In the genomic region with DNA sequence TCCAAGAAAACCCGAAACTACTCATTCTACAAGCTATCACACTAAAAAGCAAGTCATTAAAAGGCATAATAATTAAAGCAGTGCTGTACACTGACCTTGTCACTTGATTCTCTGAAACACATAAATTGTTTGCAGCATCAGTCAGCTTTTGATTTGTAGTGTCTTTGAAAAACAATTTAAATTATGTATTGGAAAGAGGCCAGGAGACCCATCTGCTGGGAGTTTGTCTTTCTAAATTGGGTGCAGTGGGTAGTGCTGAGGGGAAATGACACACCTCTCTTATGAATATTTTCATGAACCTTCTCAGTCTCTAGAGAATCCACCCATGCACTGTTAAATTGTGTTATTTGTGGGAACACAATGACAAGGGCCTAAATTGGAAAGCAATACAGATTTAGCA, we compare ENCODE assay signal across 26 cellular contexts.
DNase-seq lines count a peak whose midpoint lies in the region; ATAC-seq and TF ChIP-seq lines count a peak whose summit lies in the region.
"Had no signal": no experiment of that assay in that cellular context is flagged by ENCODE, and none has a peak within 500 bp of the region (broad histone marks: within the 10 kb centered on the region; RNA-seq: fewer than 3 reads in every experiment).

No MANE protein-coding gene starts in this region.

- no peaks in the 10 kb centered on the region for H4K20me1 ChIP-seq in SK-N-SH (ENCODE audit: insufficient read depth)

- peaks cover 12 to 25% of the 10 kb centered on the region in 2 experiments; a peak in 3 of 4 replicates for H3K4me1 ChIP-seq in SK-N-SH (ENCODE audit: control insufficient read depth in 1 of 2, insufficient read depth in 2 of 2, low read depth in 1 of 2, low read length in 1 of 2)
- no peaks in the 10 kb centered on the region for H3K4me1 ChIP-seq in body of pancreas
- H3K4me1 ChIP-seq: heart left ventricle, right atrium auricular region, upper lobe of left lung had no signal

- DNase-seq in NCI-H1092 treated with DMSO at 0.1 percent for 48 hours (lab: John Stamatoyannopoulos, UW) (peak; percentile 11), NCI-H1092 (lab: John Stamatoyannopoulos, UW) (no peak), NCI-H1436 treated with DMSO at 0.1 percent for 48 hours (lab: John Stamatoyannopoulos, UW) (peak; percentile 37), SK-N-SH (peak; percentile 39), putamen (ENCODE audit: low spot score) (peak; percentile 30), body of pancreas (no peak)
- no peak for DNase-seq in stimulated activated CD4-positive, alpha-beta T cell treated with anti-CD3 and anti-CD28 coated beads, Interleukin-2, amount 100 ng/mL, for 24 hours
- DNase-seq: activated CD4-positive, alpha-beta T cell treated with anti-CD3 and anti-CD28 coated beads for 1 hour; activated naive CD4-positive, alpha-beta T cell treated with Interleukin-2 at 50 U/mL for 16 hours; activated T-cell treated with anti-CD3 and anti-CD28 coated beads, Interleukin-2, amount 50 U/mL, for 48 hours; amniotic stem cell; Calu3; dermis blood vessel endothelial cell; heart left ventricle; KBM-7; naive thymus-derived CD4-positive, alpha-beta T cell; NCI-H2081 treated with DMSO at 0.1 percent for 48 hours; NCI-H526 treated with DMSO at 0.1 percent for 48 hours; PC-3; SHP77 treated with DMSO at 0.1 percent for 48 hours; T-helper 1 cell; upper lobe of left lung had no signal

- no peak overlapping the region for H2AFZ ChIP-seq in SK-N-SH (ENCODE audit: low read depth)

- H3K27me3 ChIP-seq in SK-N-SH (ENCODE audit: insufficient read depth), result no peaks in the 10 kb centered on the region
- H3K27me3 ChIP-seq in body of pancreas, result no peaks in the 10 kb centered on the region
- H3K27me3 ChIP-seq: cardiac muscle cell, heart left ventricle, right atrium auricular region, upper lobe of left lung had no signal

- H3K9ac ChIP-seq in SK-N-SH, result no peak overlapping the region

- POLR2A ChIA-PET in SK-N-SH (lab: Yijun Ruan, JAX), result no interaction called here

- H3K4me3 ChIP-seq in SK-N-SH (ENCODE audit: low read depth in 2 of 2, low read length in 1 of 2) (no peak overlapping the region), body of pancreas (no peak overlapping the region)
- H3K4me3 ChIP-seq: cardiac muscle cell, heart left ventricle, right atrium auricular region, upper lobe of left lung had no signal

- peak in 1 of 2 experiments; percentile 63; a peak in 2 of 4 replicates for TF ChIP-seq EP300 in SK-N-SH (IDR thresholded peaks at IDR 0.05; ENCODE audit: borderline replicate concordance in 1 of 2, low read depth in 1 of 2, low read length in 1 of 2)

- WGBS in SK-N-SH (ENCODE audit: low lambda C conversion rate), result 33% methylated on average over 1 of the region's 1 CpG
- WGBS in body of pancreas, 2 donors, result 58 to 64% methylated on average over 1 of the region's 1 CpG

- ATAC-seq in body of pancreas, result no peak
- no peak for ATAC-seq in HG02759 (IDR thresholded peaks at IDR 0.05; ENCODE audit: unreplicated experiment)
- ATAC-seq: heart left ventricle; naive thymus-derived CD4-positive, alpha-beta T cell; PC-3 had no signal

- H3K9me3 ChIP-seq in SK-N-SH (no peaks in the 10 kb centered on the region), body of pancreas (no peaks in the 10 kb centered on the region)
- H3K9me3 ChIP-seq: heart left ventricle, right atrium auricular region, upper lobe of left lung had no signal

- no peaks in the 10 kb centered on the region for H3K79me2 ChIP-seq in SK-N-SH (ENCODE audit: insufficient read depth)

- no peak for TF ChIP-seq RAD21 in SK-N-SH (IDR thresholded peaks at IDR 0.05; ENCODE audit: low read length)

- H3K27ac ChIP-seq in SK-N-SH (ENCODE audit: low read depth in 2 of 2, low read length in 1 of 2) (peak overlapping the region in 1 of 2 experiments; percentile 95; a peak in 2 of 4 replicates), body of pancreas (no peak overlapping the region)
- H3K27ac ChIP-seq: 22Rv1, cardiac muscle cell, heart left ventricle, right atrium auricular region, upper lobe of left lung had no signal

- no peak for TF ChIP-seq CTCF in SK-N-SH (IDR thresholded peaks at IDR 0.05)
- no peak for TF ChIP-seq CTCF in body of pancreas (IDR thresholded peaks at IDR 0.05)

- TF ChIP-seq POLR2A in body of pancreas (IDR thresholded peaks at IDR 0.05), result no peak

- H3F3A ChIP-seq in SK-N-SH (replicated peaks; ENCODE audit: insufficient read depth), result no peaks in the 10 kb centered on the region

- H3K4me2 ChIP-seq in SK-N-SH, result no peak overlapping the region

- CTCF ChIA-PET in SK-N-SH (lab: Yijun Ruan, JAX), result interaction anchor here (0.9 to 2.6 kb wide), 5 partner anchors 12 to 120 kb away, joined by 3 to 6 read pairs (median 5); no protein-coding TSS in a partner anchor

- no peaks in the 10 kb centered on the region for H3K9me2 ChIP-seq in SK-N-SH

- intact Hi-C loops in body of pancreas (cut with DNase I), result no loop called here

- H3K36me3 ChIP-seq in SK-N-SH (replicated peaks in 1 of 2; ENCODE audit: control insufficient read depth in 1 of 2, insufficient read depth in 2 of 2, low read length in 1 of 2), result no peaks in the 10 kb centered on the region
- H3K36me3 ChIP-seq in body of pancreas (replicated peaks in 1 of 2; ENCODE audit: insufficient read depth in 1 of 2, low read depth in 2 of 2), result no peaks in the 10 kb centered on the region
- H3K36me3 ChIP-seq: cardiac muscle cell, heart left ventricle, right atrium auricular region, upper lobe of left lung had no signal

TF ChIP-seq in SK-N-SH, 30 proteins besides CTCF, POLR2A, EP300 and RAD21:
- TF ChIP-seq RCOR1 (IDR thresholded peaks at IDR 0.05; ENCODE audit: low read length) (0 out of 2 replicates have a peak, but pooled peaks have one; percentile 21), NFIC (IDR thresholded peaks at IDR 0.05; ENCODE audit: borderline replicate concordance) (peak; percentile 47; the same call in 1 of the 2 replicates), RFX5 (IDR thresholded peaks at IDR 0.05; ENCODE audit: low read length) (no peak), MXI1 (IDR thresholded peaks at IDR 0.05; ENCODE audit: low read depth, low read length) (no peak), TCF12 (IDR thresholded peaks at IDR 0.05) (peak; percentile 28; the same call in 1 of the 2 replicates), EZH2phosphoT487 (IDR thresholded peaks at IDR 0.05; ENCODE audit: borderline replicate concordance, low read depth) (no peak)
- TF ChIP-seq, protein P1, sequence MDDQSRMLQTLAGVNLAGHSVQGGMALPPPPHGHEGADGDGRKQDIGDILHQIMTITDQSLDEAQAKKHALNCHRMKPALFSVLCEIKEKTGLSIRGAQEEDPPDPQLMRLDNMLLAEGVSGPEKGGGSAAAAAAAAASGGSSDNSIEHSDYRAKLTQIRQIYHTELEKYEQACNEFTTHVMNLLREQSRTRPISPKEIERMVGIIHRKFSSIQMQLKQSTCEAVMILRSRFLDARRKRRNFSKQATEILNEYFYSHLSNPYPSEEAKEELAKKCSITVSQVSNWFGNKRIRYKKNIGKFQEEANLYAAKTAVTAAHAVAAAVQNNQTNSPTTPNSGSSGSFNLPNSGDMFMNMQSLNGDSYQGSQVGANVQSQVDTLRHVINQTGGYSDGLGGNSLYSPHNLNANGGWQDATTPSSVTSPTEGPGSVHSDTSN (IDR thresholded peaks at IDR 0.05), result peak; percentile 55
- TF ChIP-seq, protein P2, sequence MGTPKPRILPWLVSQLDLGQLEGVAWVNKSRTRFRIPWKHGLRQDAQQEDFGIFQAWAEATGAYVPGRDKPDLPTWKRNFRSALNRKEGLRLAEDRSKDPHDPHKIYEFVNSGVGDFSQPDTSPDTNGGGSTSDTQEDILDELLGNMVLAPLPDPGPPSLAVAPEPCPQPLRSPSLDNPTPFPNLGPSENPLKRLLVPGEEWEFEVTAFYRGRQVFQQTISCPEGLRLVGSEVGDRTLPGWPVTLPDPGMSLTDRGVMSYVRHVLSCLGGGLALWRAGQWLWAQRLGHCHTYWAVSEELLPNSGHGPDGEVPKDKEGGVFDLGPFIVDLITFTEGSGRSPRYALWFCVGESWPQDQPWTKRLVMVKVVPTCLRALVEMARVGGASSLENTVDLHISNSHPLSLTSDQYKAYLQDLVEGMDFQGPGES (IDR thresholded peaks at IDR 0.05; ENCODE audit: low read depth, low read length), result no peak

Comparison
In these comparisons a context has a peak if more than half of its experiments do, and no peak if none do; other contexts are left out.
1. DNase-seq: peak in NCI-H1092 treated with DMSO at 0.1 percent for 48 hours (single experiment), NCI-H1436 treated with DMSO at 0.1 percent for 48 hours (single experiment), SK-N-SH (single experiment) and putamen (single experiment); none in NCI-H1092 (single experiment), body of pancreas (0 of 4) and stimulated activated CD4-positive, alpha-beta T cell treated with anti-CD3 and anti-CD28 coated beads, Interleukin-2, amount 100 ng/mL, for 24 hours (0 of 2).